ENCODE assay signal across 20 cellular contexts in the genomic region with DNA sequence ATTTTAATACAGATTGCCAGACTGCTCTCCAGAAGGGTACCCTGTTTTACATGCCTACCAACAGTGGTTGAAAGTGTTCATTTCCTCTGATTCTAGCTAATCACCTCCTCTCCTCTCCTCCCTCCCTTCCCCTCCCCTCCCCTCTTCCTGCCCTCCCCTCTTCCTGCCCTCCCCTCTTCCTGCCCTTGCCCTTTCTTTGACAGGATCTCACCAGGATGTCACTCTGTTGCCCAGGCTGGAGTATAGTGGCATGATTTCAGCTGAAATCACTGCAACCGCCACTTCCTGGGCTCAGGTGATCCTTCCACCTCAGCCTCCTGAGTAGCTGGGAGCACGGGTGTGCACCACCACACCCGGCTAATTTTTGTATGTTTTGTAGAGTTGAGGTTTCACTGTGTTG. TPM values are rescaled to one million over a fixed set of nuclear protein-coding genes. Genes with fewer than 3 reads are reported as not detected.
A peak's percentile ranks its signal among the peaks of the same experiment; 100 is the strongest.
DNase-seq lines count a peak whose midpoint lies in the region; ATAC-seq, FAIRE-seq and TF ChIP-seq lines count a peak whose summit lies in the region.
"Had no signal": no experiment of that assay in that cellular context is flagged by ENCODE, and none has a peak within 500 bp of the region (broad histone marks: within the 10 kb centered on the region; RNA-seq: fewer than 3 reads in every experiment).

No MANE protein-coding gene starts in this region.

- no peaks in the 10 kb centered on the region for H3K27me3 ChIP-seq in spleen (replicated peaks in 1 of 7)
- H3K27me3 ChIP-seq: BE2C had no signal

- no peak overlapping the region for H3K4me3 Mint-ChIP-seq in activated naive CD4-positive, alpha-beta T cell treated with anti-CD3 and anti-CD28 coated beads, Interleukin-2, amount 10 ng/mL, durations not matched to agents 7 days and 5 days
- H3K4me3 Mint-ChIP-seq in activated naive CD4-positive, alpha-beta T cell treated with anti-CD3 and anti-CD28 coated beads for 36 hours: no peak overlapping the region
- H3K4me3 Mint-ChIP-seq in natural killer cell: no peak overlapping the region
- H3K4me3 Mint-ChIP-seq: H9 had no signal

- peak; percentile 26 for DNase-seq in activated naive CD4-positive, alpha-beta T cell treated with anti-CD3 and anti-CD28 coated beads, Interleukin-2, amount 10 ng/mL, durations not matched to agents 7 days and 5 days
- DNase-seq in activated naive CD4-positive, alpha-beta T cell treated with anti-CD3 and anti-CD28 coated beads for 36 hours: no peak
- DNase-seq in NCI-H69 (lab: John Stamatoyannopoulos, UW): peak; percentile 63
- no peak for DNase-seq in natural killer cell
- DNase-seq in NCI-H2196 treated with DMSO at 0.1 percent for 48 hours (lab: John Stamatoyannopoulos, UW; ENCODE audit: unreplicated experiment): no peak
- DNase-seq in GM19239 (ENCODE audit: insufficient read length, low spot score): no peak
- no peak for DNase-seq in spleen
- DNase-seq in AG08395 (ENCODE audit: low spot score): no peak
- DNase-seq: 8988T; BE2C; C1 segment of cervical spinal cord; CD4-positive, alpha-beta memory T cell; DMS153; DMS79; H9; IMR-90; KBM-7 had no signal

- H3K36me3 Mint-ChIP-seq in activated naive CD4-positive, alpha-beta T cell treated with anti-CD3 and anti-CD28 coated beads, Interleukin-2, amount 10 ng/mL, durations not matched to agents 7 days and 5 days: peaks cover 60% of the 10 kb centered on the region
- H3K36me3 Mint-ChIP-seq in activated naive CD4-positive, alpha-beta T cell treated with anti-CD3 and anti-CD28 coated beads for 36 hours (ENCODE audit: low read depth): peaks cover 29% of the 10 kb centered on the region
- peaks cover 13% of the 10 kb centered on the region for H3K36me3 Mint-ChIP-seq in natural killer cell

- TF ChIP-seq CTCF in natural killer cell (IDR thresholded peaks at IDR 0.05) (no peak), spleen (IDR thresholded peaks at IDR 0.05 in 8 of 11, conservative IDR thresholded peaks at IDR 0.05 in 3 of 11) (no peak)

- FAIRE-seq in GM19239 (lab: Jason Lieb, UNC): no peak
- FAIRE-seq: GM12878, H1, HTR-8/SVneo had no signal

- peaks cover 0 to 3% (median 0%) of the 10 kb centered on the region in 6 donors for H3K4me1 ChIP-seq in spleen
- H3K4me1 ChIP-seq: BE2C had no signal

- 68 to 97% (median 79%) methylated on average over 3 of the region's 3 CpGs for WGBS in spleen, 5 donors

- H3K27me3 Mint-ChIP-seq in activated naive CD4-positive, alpha-beta T cell treated with anti-CD3 and anti-CD28 coated beads, Interleukin-2, amount 10 ng/mL, durations not matched to agents 7 days and 5 days: no peaks in the 10 kb centered on the region
- no peaks in the 10 kb centered on the region for H3K27me3 Mint-ChIP-seq in activated naive CD4-positive, alpha-beta T cell treated with anti-CD3 and anti-CD28 coated beads for 36 hours (ENCODE audit: low read depth)
- no peaks in the 10 kb centered on the region for H3K27me3 Mint-ChIP-seq in natural killer cell (ENCODE audit: low read depth in 2 of 2)
- H3K27me3 Mint-ChIP-seq: CD4-positive, alpha-beta memory T cell had no signal

- intact Hi-C loops in activated naive CD4-positive, alpha-beta T cell treated with anti-CD3 and anti-CD28 coated beads for 36 hours (cut with micrococcal nuclease): no loop called here
- intact Hi-C loops in natural killer cell (cut with micrococcal nuclease) (no loop called here), spleen (cut with DNase I; ENCODE audit: low total_unique reads) (no loop called here)

- CTCF ChIA-PET in activated naive CD4-positive, alpha-beta T cell treated with anti-CD3 and anti-CD28 coated beads, Interleukin-2, amount 10 ng/mL, durations not matched to agents 7 days and 5 days (lab: Charles Lee): interaction anchor here (1.7 to 2.1 kb wide), 2 partner anchors 8 to 10 kb away, joined by 4 read pairs; no protein-coding TSS in a partner anchor
- CTCF ChIA-PET in activated naive CD4-positive, alpha-beta T cell treated with anti-CD3 and anti-CD28 coated beads for 36 hours (lab: Charles Lee): interaction anchor here (1.0 to 1.1 kb wide), 2 partner anchors 16 to 29 kb away, joined by 3 to 4 read pairs; no protein-coding TSS in a partner anchor

- H3K27ac Mint-ChIP-seq in activated naive CD4-positive, alpha-beta T cell treated with anti-CD3 and anti-CD28 coated beads, Interleukin-2, amount 10 ng/mL, durations not matched to agents 7 days and 5 days: peak overlapping the region; percentile 15
- H3K27ac Mint-ChIP-seq in activated naive CD4-positive, alpha-beta T cell treated with anti-CD3 and anti-CD28 coated beads for 36 hours: no peak overlapping the region
- peak overlapping the region; percentile 4 to 70 for H3K27ac Mint-ChIP-seq in natural killer cell
- H3K27ac Mint-ChIP-seq: H9 had no signal

- ATAC-seq in natural killer cell: no peak
- ATAC-seq: GM12878 had no signal

- peaks cover 0 to 100% (median 66%) of the 10 kb centered on the region in 6 donors for H3K36me3 ChIP-seq in spleen
- H3K36me3 ChIP-seq: BE2C had no signal

- no peak for TF ChIP-seq POLR2A in spleen (IDR thresholded peaks at IDR 0.05)

- H3K27ac ChIP-seq in spleen: peak overlapping the region in 1 of 8 donors; percentile 24

- peaks cover 0 to 5% (median 0%) of the 10 kb centered on the region in 8 donors for H3K9me3 ChIP-seq in spleen
- H3K9me3 ChIP-seq: BE2C had no signal

- H3K4me3 ChIP-seq in spleen: no peak overlapping the region
- H3K4me3 ChIP-seq: GM12878 had no signal

- H3K4me1 Mint-ChIP-seq in activated naive CD4-positive, alpha-beta T cell treated with anti-CD3 and anti-CD28 coated beads, Interleukin-2, amount 10 ng/mL, durations not matched to agents 7 days and 5 days: peaks cover 19% of the 10 kb centered on the region
- H3K4me1 Mint-ChIP-seq in activated naive CD4-positive, alpha-beta T cell treated with anti-CD3 and anti-CD28 coated beads for 36 hours (ENCODE audit: low read depth): peaks cover 3% of the 10 kb centered on the region
- H3K4me1 Mint-ChIP-seq in natural killer cell: peaks cover 21 to 22% of the 10 kb centered on the region in 2 donors
- H3K4me1 Mint-ChIP-seq: H9 had no signal

- peaks cover 16% of the 10 kb centered on the region for H3K9me3 Mint-ChIP-seq in activated naive CD4-positive, alpha-beta T cell treated with anti-CD3 and anti-CD28 coated beads, Interleukin-2, amount 10 ng/mL, durations not matched to agents 7 days and 5 days
- peaks cover 1% of the 10 kb centered on the region for H3K9me3 Mint-ChIP-seq in activated naive CD4-positive, alpha-beta T cell treated with anti-CD3 and anti-CD28 coated beads for 36 hours
- H3K9me3 Mint-ChIP-seq in natural killer cell: no peaks in the 10 kb centered on the region
- H3K9me3 Mint-ChIP-seq: H9 had no signal

RNA-seq across cellular contexts. Expression of a gene that starts 24.7 kb away (rescaled TPM):
- total RNA-seq in activated naive CD4-positive, alpha-beta T cell treated with anti-CD3 and anti-CD28 coated beads for 36 hours: 10 to 100 TPM; 13.6 to 14.5 TPM
- total RNA-seq in natural killer cell (10 to 100 TPM; 33.5 to 43.7 (median 34.9) TPM), spleen (10 to 100 TPM; 27.9 to 44.1 (median 36.0) TPM)
- 1 to 10 TPM; 6.5 to 9.7 (median 7.4) TPM for polyA plus RNA-seq in spleen

RNA-seq across cellular contexts. Expression of a gene that starts 25.2 kb away (rescaled TPM):
- 10 to 100 TPM; 14.5 to 16.8 TPM for total RNA-seq in activated naive CD4-positive, alpha-beta T cell treated with anti-CD3 and anti-CD28 coated beads for 36 hours
- total RNA-seq in natural killer cell (1 to 10 TPM; 3.9 to 6.3 (median 4.6) TPM), spleen (10 to 100 TPM; 17.2 to 30.7 (median 19.9) TPM)
- polyA plus RNA-seq in spleen: 10 to 100 TPM; 13.5 to 16.5 (median 13.9) TPM

Comparison
In these comparisons a context has a peak if more than half of its experiments do, and no peak if none do; other contexts are left out.
1. DNase-seq: peak in activated naive CD4-positive, alpha-beta T cell treated with anti-CD3 and anti-CD28 coated beads, Interleukin-2, amount 10 ng/mL, durations not matched to agents 7 days and 5 days (single experiment) and NCI-H69 (single experiment); none in activated naive CD4-positive, alpha-beta T cell treated with anti-CD3 and anti-CD28 coated beads for 36 hours (single experiment), natural killer cell (single experiment), NCI-H2196 treated with DMSO at 0.1 percent for 48 hours (single experiment), GM19239 (single experiment), spleen (single experiment) and AG08395 (single experiment).